In genomic region chr4:5081441-5081999, GRCh38 we compare ENCODE assay signal across 27 cellular contexts. TPM values are rescaled to one million over a fixed set of nuclear protein-coding genes. Genes with fewer than 3 reads are reported as not detected.
DNase-seq lines count a peak whose midpoint lies in the region; ATAC-seq, FAIRE-seq and TF ChIP-seq lines count a peak whose summit lies in the region.
"Had no signal": no experiment of that assay in that cellular context is flagged by ENCODE, and none has a peak within 500 bp of the region (broad histone marks: within the 10 kb centered on the region; RNA-seq: fewer than 3 reads in every experiment).

No MANE protein-coding gene starts in this region.

- no peaks in the 10 kb centered on the region for H3K4me1 ChIP-seq in HepG2 (ENCODE audit: insufficient read depth, low read length)
- no peaks in the 10 kb centered on the region for H3K4me1 ChIP-seq in right lobe of liver
- H3K4me1 ChIP-seq in astrocyte (ENCODE audit: insufficient read depth, low read length): no peaks in the 10 kb centered on the region
- H3K4me1 ChIP-seq: BE2C, BLaER1 had no signal

- intact Hi-C loops in HepG2 (cut with micrococcal nuclease; ENCODE audit: unreplicated experiment) (no loop called here), right lobe of liver (cut with DNase I) (no loop called here)
- intact Hi-C loops in activated CD4-positive, alpha-beta T cell treated with anti-CD3 and anti-CD28 coated beads for 36 hours (cut with DNase I, micrococcal nuclease): no loop called here

- no peaks in the 10 kb centered on the region for H3K36me3 ChIP-seq in HepG2 (replicated peaks in 1 of 2; ENCODE audit: control insufficient read depth in 1 of 2, insufficient read depth in 2 of 2, low read length in 2 of 2)
- no peaks in the 10 kb centered on the region for H3K36me3 ChIP-seq in right lobe of liver
- no peaks in the 10 kb centered on the region for H3K36me3 ChIP-seq in astrocyte (ENCODE audit: insufficient read depth, low read length)
- H3K36me3 ChIP-seq: BE2C had no signal

- TF ChIP-seq RAD21 in HepG2 (CRISPR knock-in tag; IDR thresholded peaks at IDR 0.05): no peak

- H3K27me3 ChIP-seq in HepG2 (ENCODE audit: control insufficient read depth in 1 of 2, insufficient read depth in 2 of 2, low read length in 2 of 2): no peaks in the 10 kb centered on the region; a peak in 1 of 5 replicates
- H3K27me3 ChIP-seq in right lobe of liver: no peaks in the 10 kb centered on the region
- H3K27me3 ChIP-seq in astrocyte (ENCODE audit: insufficient read depth, low read length): no peaks in the 10 kb centered on the region
- H3K27me3 ChIP-seq: BLaER1 had no signal

- H3K4me3 ChIP-seq in HepG2 (replicated peaks in 1 of 3; ENCODE audit: insufficient read depth in 1 of 3, low read depth in 2 of 3, low read length in 3 of 3): no peak overlapping the region
- no peak overlapping the region for H3K4me3 ChIP-seq in right lobe of liver
- no peak overlapping the region for H3K4me3 ChIP-seq in astrocyte (ENCODE audit: insufficient read depth, low read depth, low read length)
- H3K4me3 ChIP-seq: BLaER1, GM12878 had no signal

- POLR2A ChIA-PET in HepG2 (lab: Yijun Ruan, JAX): no interaction called here
- POLR2A ChIA-PET in activated CD4-positive, alpha-beta T cell treated with anti-CD3 and anti-CD28 coated beads for 36 hours (lab: Charles Lee): no interaction called here
- POLR2A ChIA-PET in WTC11 (lab: Charles Lee): no interaction called here

- H3K79me2 ChIP-seq in HepG2 (ENCODE audit: insufficient read depth, low read length) (no peaks in the 10 kb centered on the region), astrocyte (ENCODE audit: insufficient read depth, low read length) (no peaks in the 10 kb centered on the region)

- H3K4me3 Mint-ChIP-seq in astrocyte (ENCODE audit: unreplicated experiment) (no peak overlapping the region), osteocyte (ENCODE audit: unreplicated experiment) (no peak overlapping the region), WTC11 (no peak overlapping the region)
- H3K4me3 Mint-ChIP-seq in activated CD4-positive, alpha-beta T cell treated with anti-CD3 and anti-CD28 coated beads for 36 hours: no peak overlapping the region
- H3K4me3 Mint-ChIP-seq: CD14-positive monocyte; CD4-positive, alpha-beta memory T cell; CD4-positive, CD25-positive, alpha-beta regulatory T cell; CD8-positive, alpha-beta memory T cell had no signal

- TF ChIP-seq CTCF in HepG2 (CRISPR knock-in tag; IDR thresholded peaks at IDR 0.05) (no peak), right lobe of liver (IDR thresholded peaks at IDR 0.05) (no peak), astrocyte (IDR thresholded peaks at IDR 0.05; ENCODE audit: insufficient read depth, low read depth, low read length) (no peak), osteocyte (IDR thresholded peaks at IDR 0.05) (no peak), WTC11 (IDR thresholded peaks at IDR 0.05) (no peak)

- H3K27ac ChIP-seq in HepG2 (ENCODE audit: extremely low read length, insufficient read depth, low read length) (no peak overlapping the region), right lobe of liver (no peak overlapping the region), astrocyte (ENCODE audit: low read depth, low read length) (no peak overlapping the region)
- H3K27ac ChIP-seq: BLaER1 had no signal

- no peak overlapping the region for H3K4me2 ChIP-seq in HepG2 (ENCODE audit: low read depth, low read length)
- H3K4me2 ChIP-seq in astrocyte (ENCODE audit: low read length): no peak overlapping the region
- H3K4me2 ChIP-seq: BLaER1 had no signal

- H3K36me3 Mint-ChIP-seq in astrocyte (ENCODE audit: low read depth, unreplicated experiment) (peaks cover 1% of the 10 kb centered on the region), osteocyte (ENCODE audit: unreplicated experiment) (peaks cover 9% of the 10 kb centered on the region), WTC11 (peaks cover 12% of the 10 kb centered on the region)
- H3K36me3 Mint-ChIP-seq in activated CD4-positive, alpha-beta T cell treated with anti-CD3 and anti-CD28 coated beads for 36 hours (ENCODE audit: low read depth): no peaks in the 10 kb centered on the region
- H3K36me3 Mint-ChIP-seq: CD14-positive monocyte; CD4-positive, alpha-beta memory T cell; CD4-positive, CD25-positive, alpha-beta regulatory T cell; CD8-positive, alpha-beta memory T cell had no signal

- H3K27me3 Mint-ChIP-seq in astrocyte (ENCODE audit: low read depth, unreplicated experiment) (no peaks in the 10 kb centered on the region), osteocyte (ENCODE audit: unreplicated experiment) (no peaks in the 10 kb centered on the region), WTC11 (ENCODE audit: low read depth) (no peaks in the 10 kb centered on the region; the same call in 1 of the 2 replicates)
- H3K27me3 Mint-ChIP-seq in activated CD4-positive, alpha-beta T cell treated with anti-CD3 and anti-CD28 coated beads for 36 hours: peaks cover 14% of the 10 kb centered on the region

- no TSS peak for BruUV-seq in HepG2 (replicated peaks; lab: Mats Ljungman, UMichigan)

- H3K9ac ChIP-seq in HepG2 (ENCODE audit: insufficient read depth, low read depth, low read length) (no peak overlapping the region), astrocyte (ENCODE audit: low read length) (no peak overlapping the region)
- H3K9ac ChIP-seq: BLaER1 had no signal

- H3K27ac Mint-ChIP-seq in astrocyte (ENCODE audit: unreplicated experiment): no peak overlapping the region
- peak overlapping the region; percentile 82 for H3K27ac Mint-ChIP-seq in osteocyte (ENCODE audit: unreplicated experiment)
- H3K27ac Mint-ChIP-seq in activated CD4-positive, alpha-beta T cell treated with anti-CD3 and anti-CD28 coated beads for 36 hours: no peak overlapping the region
- no peak overlapping the region for H3K27ac Mint-ChIP-seq in WTC11
- H3K27ac Mint-ChIP-seq: CD14-positive monocyte; CD4-positive, alpha-beta memory T cell; CD4-positive, CD25-positive, alpha-beta regulatory T cell; CD8-positive, alpha-beta memory T cell had no signal

- H3K4me1 Mint-ChIP-seq in astrocyte (ENCODE audit: low read depth, unreplicated experiment) (no peaks in the 10 kb centered on the region), osteocyte (ENCODE audit: unreplicated experiment) (peaks cover 64% of the 10 kb centered on the region), WTC11 (no peaks in the 10 kb centered on the region; the same call in 1 of the 2 replicates)
- H3K4me1 Mint-ChIP-seq in activated CD4-positive, alpha-beta T cell treated with anti-CD3 and anti-CD28 coated beads for 36 hours: no peaks in the 10 kb centered on the region
- H3K4me1 Mint-ChIP-seq: CD14-positive monocyte; CD4-positive, alpha-beta memory T cell; CD4-positive, CD25-positive, alpha-beta regulatory T cell; CD8-positive, alpha-beta memory T cell had no signal

- no peak for ATAC-seq in HepG2
- ATAC-seq in right lobe of liver: no peak
- ATAC-seq in activated CD4-positive, alpha-beta T cell treated with anti-CD3 and anti-CD28 coated beads for 36 hours: no peak
- no peak for ATAC-seq in WTC11
- ATAC-seq: GM12878 had no signal

- H3K9me3 Mint-ChIP-seq in astrocyte (ENCODE audit: unreplicated experiment): peaks cover 19% of the 10 kb centered on the region
- H3K9me3 Mint-ChIP-seq in osteocyte (ENCODE audit: unreplicated experiment): peaks cover 17% of the 10 kb centered on the region
- peaks cover 21% of the 10 kb centered on the region for H3K9me3 Mint-ChIP-seq in activated CD4-positive, alpha-beta T cell treated with anti-CD3 and anti-CD28 coated beads for 36 hours (ENCODE audit: low read depth)
- peaks cover 28% of the 10 kb centered on the region for H3K9me3 Mint-ChIP-seq in WTC11

- FAIRE-seq in HepG2 (lab: Jason Lieb, UNC): no peak
- FAIRE-seq in astrocyte (lab: Jason Lieb, UNC): peak; percentile 26
- FAIRE-seq: A204.1, GM12892, GM18507 had no signal

- H2AFZ ChIP-seq in HepG2 (ENCODE audit: low read length): no peak overlapping the region
- no peak overlapping the region for H2AFZ ChIP-seq in astrocyte (ENCODE audit: low read depth, low read length)

- peaks cover 15% of the 10 kb centered on the region for H3K9me3 ChIP-seq in HepG2 (ENCODE audit: low read length)
- peaks cover 0 to 4% (median 0%) of the 10 kb centered on the region in 4 donors for H3K9me3 ChIP-seq in right lobe of liver
- no peaks in the 10 kb centered on the region for H3K9me3 ChIP-seq in astrocyte (ENCODE audit: insufficient read depth, low read depth, low read length)
- H3K9me3 ChIP-seq: BE2C had no signal

- CTCF ChIA-PET in HepG2 (lab: Yijun Ruan, JAX; ENCODE audit: low intra/inter-chr PET ratio, low total read pairs): no interaction called here
- CTCF ChIA-PET in activated CD4-positive, alpha-beta T cell treated with anti-CD3 and anti-CD28 coated beads for 36 hours (lab: Charles Lee): interaction anchor here (0.6 kb wide), 1 partner anchor 47 kb away, joined by 3 read pairs; no protein-coding TSS in a partner anchor
- CTCF ChIA-PET in WTC11 (lab: Charles Lee): no interaction called here

- 3% methylated on average over 2 of the region's 2 CpGs for WGBS in HepG2 (ENCODE audit: low lambda C conversion rate)
- 29% methylated on average over 2 of the region's 2 CpGs for WGBS in right lobe of liver (ENCODE audit: insufficient coverage, low coverage, low lambda C conversion rate, missing lambda C conversion rate)

- no peak for TF ChIP-seq POLR2A in HepG2 (IDR thresholded peaks at IDR 0.05; ENCODE audit: insufficient read depth in 1 of 2, low read depth in 2 of 2, low read length in 2 of 2)
- no peak for TF ChIP-seq POLR2A in right lobe of liver (IDR thresholded peaks at IDR 0.05)

- TF ChIP-seq EP300 in HepG2 (IDR thresholded peaks at IDR 0.05; ENCODE audit: low read depth in 2 of 2, low read length in 2 of 2): no peak
- TF ChIP-seq EP300 in HepG2 (CRISPR knock-in tag; IDR thresholded peaks at IDR 0.05; ENCODE audit: borderline replicate concordance): no peak

- DNase-seq in HepG2 (ENCODE audit: low spot score): no peak
- no peak for DNase-seq in right lobe of liver
- no peak for DNase-seq in astrocyte (ENCODE audit: low read depth)
- no peak for DNase-seq in osteocyte (ENCODE audit: extremely low spot score, unreplicated experiment)
- DNase-seq in activated CD4-positive, alpha-beta T cell treated with anti-CD3 and anti-CD28 coated beads for 36 hours: no peak
- DNase-seq in WTC11 (ENCODE audit: low spot score): no peak
- DNase-seq: 8988T; ACHN; BE2C; C1 segment of cervical spinal cord; CD4-positive, alpha-beta memory T cell; CD4-positive, CD25-positive, alpha-beta regulatory T cell; CD8-positive, alpha-beta memory T cell; COR-L47; DMS 273 treated with DMSO at 0.1 percent for 48 hours; DMS153; DMS53; DMS79; DND-41; EL; GDM1 had no signal

- no peaks in the 10 kb centered on the region; the same call in 1 of the 2 replicates for H4K20me1 ChIP-seq in HepG2 (ENCODE audit: insufficient read depth, low read length)
- no peaks in the 10 kb centered on the region for H4K20me1 ChIP-seq in astrocyte (ENCODE audit: insufficient read depth, low read length)
- H4K20me1 ChIP-seq: BLaER1 had no signal

- in situ Hi-C loops in HepG2 (cut with HindIII; ENCODE audit: extremely low pct_ligation_motif_present, low pct_unique_long_range_greater_than_20kb): no loop called here

RNA-seq across cellular contexts. Expression of gene STK32B, which starts 30.2 kb away (rescaled TPM):
- total RNA-seq in HepG2 (2016; rRNA removed; fragmentation: Illumina TruSeq; extraction: Trizol): not detected in 2 replicates
- not detected in 2 replicates for total RNA-seq in HepG2 (2016; cell fraction: cytosol; rRNA removed; fragmentation: Illumina TruSeq; extraction: Trizol; ENCODE audit: low read depth)
- total RNA-seq in HepG2 (2016; cell fraction: insoluble cytoplasmic fraction; rRNA removed; fragmentation: Illumina TruSeq; extraction: Trizol): not detected in 2 replicates
- total RNA-seq in HepG2 (2016; cell fraction: membrane; rRNA removed; fragmentation: Illumina TruSeq; extraction: Trizol): not detected in 2 replicates
- total RNA-seq in HepG2 (2016; cell fraction: nucleus; rRNA removed; fragmentation: Illumina TruSeq; extraction: Trizol): not detected in 2 replicates
- not detected in 2 replicates for polyA plus RNA-seq in HepG2 (2011; rRNA removed)
- polyA plus RNA-seq in HepG2 (2011; cell fraction: cytosol; rRNA removed): not detected in 2 replicates
- polyA plus RNA-seq in HepG2 (2011; cell fraction: nucleus; rRNA removed): not detected in 2 replicates
- polyA plus RNA-seq in HepG2 (2012): not detected in 2 replicates
- polyA plus RNA-seq in HepG2 (2016; cell fraction: cytosol; fragmentation: Illumina TruSeq; extraction: Trizol; ENCODE audit: low read depth): not detected in 2 replicates
- polyA plus RNA-seq in HepG2 (2016; cell fraction: insoluble cytoplasmic fraction; fragmentation: Illumina TruSeq; extraction: Trizol; ENCODE audit: low read depth): not detected in 2 replicates
- polyA plus RNA-seq in HepG2 (2016; cell fraction: membrane; fragmentation: Illumina TruSeq; extraction: Trizol; ENCODE audit: low read depth): not detected in 2 replicates
- not detected in 2 replicates for polyA plus RNA-seq in HepG2 (2016; cell fraction: nucleus; fragmentation: Illumina TruSeq; extraction: Trizol; ENCODE audit: insufficient read depth, low read depth)
- polyA minus RNA-seq in HepG2 (2011; rRNA and poly(A)+ RNA removed; ENCODE audit: low replicate concordance): not detected in 2 replicates
- polyA minus RNA-seq in HepG2 (2011; cell fraction: cytosol; rRNA and poly(A)+ RNA removed): not detected in 2 replicates
- not detected in 2 replicates for polyA minus RNA-seq in HepG2 (2011; cell fraction: nucleus; rRNA and poly(A)+ RNA removed)
- total RNA-seq in right lobe of liver: under 1 TPM in 2 of 6 experiments, not detected in 4; 0.05 to 0.07 TPM
- 2.1 and 2.9 TPM in 2 replicates for total RNA-seq in astrocyte
- 44.3 and 46.9 TPM in 2 replicates for total RNA-seq in osteocyte
- not detected for total RNA-seq in activated CD4-positive, alpha-beta T cell treated with anti-CD3 and anti-CD28 coated beads for 36 hours
- total RNA-seq in WTC11 (2021): 1.2 to 1.9 TPM (median 1.6 TPM) in 3 replicates
- total RNA-seq: CD4-positive, alpha-beta memory T cell; CD4-positive, CD25-positive, alpha-beta regulatory T cell; CD8-positive, alpha-beta memory T cell had no signal
- polyA plus RNA-seq: CD4-positive, alpha-beta memory T cell; CD4-positive, CD25-positive, alpha-beta regulatory T cell; CD8-positive, alpha-beta memory T cell had no signal

Comparison
In these comparisons a context has a peak if more than half of its experiments do, and no peak if none do; other contexts are left out.
1. RNA of gene STK32B, which starts 30.2 kb away (total RNA-seq): 44.3 to 46.9 TPM in osteocyte; 2.1 to 2.9 TPM in astrocyte, 1.2 to 1.9 TPM in WTC11, 0.05 to 0.07 TPM in right lobe of liver, not detected in HepG2 and not detected in activated CD4-positive, alpha-beta T cell treated with anti-CD3 and anti-CD28 coated beads for 36 hours; every median in the first group is over 10 times any median in the second.